Comparison of ENCODE assay signal across 17 cellular contexts in the genomic region with DNA sequence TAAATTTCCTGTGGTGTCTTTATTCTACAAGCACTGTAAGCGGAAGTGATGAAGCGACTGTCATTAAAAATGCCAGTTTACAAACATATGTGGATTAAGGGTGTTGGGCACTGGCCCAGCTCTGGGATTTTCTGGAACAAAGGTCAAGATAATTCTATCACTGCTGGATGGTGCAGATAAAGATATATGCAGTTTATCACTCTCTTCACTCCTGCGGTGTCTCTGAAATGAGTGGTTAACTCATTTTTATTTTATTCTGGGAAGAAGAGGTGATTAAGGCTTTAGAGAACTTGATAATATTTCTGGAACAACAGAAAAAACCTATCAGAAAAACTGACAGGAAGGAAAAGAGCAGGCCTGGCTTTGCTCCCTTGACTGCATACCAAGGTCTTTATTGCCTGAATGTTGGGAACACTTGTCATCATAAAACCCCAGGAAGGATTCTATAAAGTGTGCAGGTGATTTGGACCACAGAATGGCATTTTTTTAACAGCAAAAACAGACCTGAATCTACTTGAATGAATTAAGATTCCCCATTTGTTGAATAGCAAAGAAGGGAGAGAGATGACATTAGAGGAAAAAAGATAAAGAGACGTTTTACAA. TPM values are rescaled to one million over a fixed set of nuclear protein-coding genes. Genes with fewer than 3 reads are reported as not detected.
A peak's percentile ranks its signal among the peaks of the same experiment; 100 is the strongest.
DNase-seq lines count a peak whose midpoint lies in the region; ATAC-seq, FAIRE-seq and TF ChIP-seq lines count a peak whose summit lies in the region.
"Had no signal": no experiment of that assay in that cellular context is flagged by ENCODE, and none has a peak within 500 bp of the region (broad histone marks: within the 10 kb centered on the region; RNA-seq: fewer than 3 reads in every experiment).

No MANE protein-coding gene starts in this region.

- no TSS peak for BruUV-seq in K562 (replicated peaks; lab: Mats Ljungman, UMichigan)

- no peak for FAIRE-seq in K562 (lab: Jason Lieb, UNC)
- FAIRE-seq: RCC 7860 had no signal

- intact Hi-C loops in K562 (cut with micrococcal nuclease) (no loop called here), prostate gland (cut with DNase I) (no loop called here)

- no peak overlapping the region for H3K4me3 ChIP-seq in HEK293 (ENCODE audit: low read depth, low read length)
- H3K4me3 ChIP-seq in K562, result no peak overlapping the region
- H3K4me3 ChIP-seq in prostate gland, result no peak overlapping the region
- no peak overlapping the region for H3K4me3 ChIP-seq in Karpas-422 (ENCODE audit: low read length)

- H3K4me2 ChIP-seq in K562 (ENCODE audit: insufficient read depth, low read length) (no peak overlapping the region), Karpas-422 (ENCODE audit: low read depth, low read length, poor library complexity, severe bottlenecking) (no peak overlapping the region)
- H3K4me2 ChIP-seq: SK-N-SH had no signal

- no peak overlapping the region for H3K27ac ChIP-seq in HEK293 (ENCODE audit: extremely low read depth, low read depth, low read length)
- H3K27ac ChIP-seq in K562 (ENCODE audit: extremely low read depth, low read depth, low read length), result no peak overlapping the region
- no peak overlapping the region for H3K27ac ChIP-seq in prostate gland
- H3K27ac ChIP-seq in Karpas-422 (ENCODE audit: low read length), result no peak overlapping the region

- no peak overlapping the region for H2AFZ ChIP-seq in K562 (ENCODE audit: low read depth, low read length)
- no peak overlapping the region for H2AFZ ChIP-seq in Karpas-422 (ENCODE audit: low read length)

- no peaks in the 10 kb centered on the region for H3K9me1 ChIP-seq in K562 (ENCODE audit: control insufficient read depth, insufficient read depth, low read length)

- TF ChIP-seq CTCF in HEK293 (tag by site-specific recombination; IDR thresholded peaks at IDR 0.05) (no peak), K562 (IDR thresholded peaks at IDR 0.05 in 2 of 3, conservative IDR thresholded peaks at IDR 0.05 in 1 of 3; ENCODE audit: insufficient read depth in 2 of 3, low read depth in 1 of 3, low read length in 3 of 3) (no peak), prostate gland (IDR thresholded peaks at IDR 0.05) (no peak)

- CTCF ChIA-PET in HEK293 (lab: Yijun Ruan, JAX), result interaction anchor here (0.6 kb wide), 1 partner anchor 145 kb away, joined by 4 read pairs; no protein-coding TSS in a partner anchor
- CTCF ChIA-PET in K562 (lab: Yijun Ruan, JAX; ENCODE audit: low intra/inter-chr PET ratio), result no interaction called here

- H3K4me1 ChIP-seq in HEK293 (ENCODE audit: control insufficient read depth, insufficient read depth, low read length) (no peaks in the 10 kb centered on the region), K562 (replicated peaks in 1 of 2; ENCODE audit: control insufficient read depth in 2 of 2, insufficient read depth in 2 of 2, low read length in 2 of 2) (peaks cover 0 to 22% of the 10 kb centered on the region in 2 experiments; a peak in 3 of 5 replicates), prostate gland (replicated peaks) (no peaks in the 10 kb centered on the region), Karpas-422 (ENCODE audit: low read length) (no peaks in the 10 kb centered on the region; the same call in 1 of the 2 replicates)
- H3K4me1 ChIP-seq: BE2C had no signal

- H3K27me3 ChIP-seq in K562 (ENCODE audit: control insufficient read depth in 2 of 2, insufficient read depth in 2 of 2, low read length in 2 of 2) (no peaks in the 10 kb centered on the region), prostate gland (replicated peaks; ENCODE audit: insufficient read depth) (no peaks in the 10 kb centered on the region), Karpas-422 (ENCODE audit: low read length) (no peaks in the 10 kb centered on the region)
- H3K27me3 ChIP-seq: BE2C had no signal

- in situ Hi-C loops in K562 (cut with MboI), result no loop called here

- TF ChIP-seq EP300 in K562 (IDR thresholded peaks at IDR 0.05; ENCODE audit: low read length), result peak; percentile 68

- ATAC-seq in K562 (no peak), HG02884 (IDR thresholded peaks at IDR 0.05; ENCODE audit: unreplicated experiment) (no peak)

- POLR2A ChIA-PET in HEK293 (lab: Yijun Ruan, JAX), result no interaction called here
- POLR2A ChIA-PET in K562 (lab: Yijun Ruan, JAX), result interaction anchor here (0.6 to 1.7 kb wide), 2 partner anchors 14 to 355 kb away, joined by 3 to 4 read pairs; no protein-coding TSS in a partner anchor

- H3K79me2 ChIP-seq in K562 (ENCODE audit: control insufficient read depth, insufficient read depth, low read length), result no peaks in the 10 kb centered on the region
- H3K79me2 ChIP-seq in Karpas-422 (ENCODE audit: low read length), result no peaks in the 10 kb centered on the region

- TF ChIP-seq RAD21 in K562 (CRISPR knock-in tag; conservative IDR thresholded peaks at IDR 0.05 in 1 of 2, IDR thresholded peaks at IDR 0.05 in 1 of 2), result no peak

- no peaks in the 10 kb centered on the region for H3K9me2 ChIP-seq in Karpas-422 (replicated peaks; ENCODE audit: insufficient read depth, low read length)
- H3K9me2 ChIP-seq: SK-N-SH had no signal

- H3K36me3 ChIP-seq in HEK293 (ENCODE audit: control insufficient read depth in 2 of 2, insufficient read depth in 1 of 2, low read length in 2 of 2) (no peaks in the 10 kb centered on the region), K562 (ENCODE audit: control insufficient read depth, insufficient read depth, low read length) (no peaks in the 10 kb centered on the region), prostate gland (no peaks in the 10 kb centered on the region), Karpas-422 (ENCODE audit: insufficient read depth, low read length) (no peaks in the 10 kb centered on the region)
- H3K36me3 ChIP-seq: BE2C had no signal

- WGBS in K562 (ENCODE audit: insufficient coverage, low coverage, missing lambda C conversion rate), result 38% methylated on average over 4 of the region's 4 CpGs
- WGBS in prostate gland, result 51% methylated on average over 4 of the region's 4 CpGs

- H4K20me1 ChIP-seq in K562 (replicated peaks; ENCODE audit: control insufficient read depth, insufficient read depth, low read length) (no peaks in the 10 kb centered on the region), Karpas-422 (ENCODE audit: insufficient read depth, low read depth, low read length) (no peaks in the 10 kb centered on the region)

- peak; percentile 69 for DNase-seq in OCI-M1 (lab: John Stamatoyannopoulos, UW)
- peak in 1 of 4 experiments; percentile 45 for DNase-seq in K562 (ENCODE audit: extremely low read depth in 1 of 4, low spot score in 3 of 4)
- DNase-seq in prostate gland (ENCODE audit: low spot score), result peak; percentile 44
- DNase-seq in Karpas-422, result no peak
- DNase-seq in GM19240 (ENCODE audit: insufficient read length, low spot score), result no peak
- DNase-seq: BE2C; CD4-positive, alpha-beta T cell; GOT3; KBM-7; MM.1S; NCI-H1092 treated with DMSO at 0.1 percent for 48 hours; NCI-H524; Right ventricle myocardium superior; SK-N-SH had no signal

- no peaks in the 10 kb centered on the region for H3K9me3 ChIP-seq in HEK293 (ENCODE audit: control insufficient read depth, insufficient read depth, low read depth, low read length)
- H3K9me3 ChIP-seq in K562 (replicated peaks; ENCODE audit: control insufficient read depth, insufficient read depth, low read depth, low read length), result no peaks in the 10 kb centered on the region
- H3K9me3 ChIP-seq in prostate gland, result no peaks in the 10 kb centered on the region
- H3K9me3 ChIP-seq in Karpas-422 (ENCODE audit: low read length), result no peaks in the 10 kb centered on the region
- H3K9me3 ChIP-seq: BE2C, SK-N-SH had no signal

- TF ChIP-seq POLR2A in K562 (conservative IDR thresholded peaks at IDR 0.05), result no peak
- no peak for TF ChIP-seq POLR2A in prostate gland (IDR thresholded peaks at IDR 0.05)

- H3K9ac ChIP-seq in K562 (ENCODE audit: insufficient read depth in 1 of 2, low read depth in 2 of 2, low read length in 2 of 2), result no peak overlapping the region
- H3K9ac ChIP-seq in Karpas-422 (ENCODE audit: low read length), result no peak overlapping the region
- H3K9ac ChIP-seq: SK-N-SH had no signal

TF ChIP-seq in HEK293, 187 proteins besides CTCF, POLR2A, EP300 and RAD21:
- TF ChIP-seq SCRT1 (tag by site-specific recombination; IDR thresholded peaks at IDR 0.05; ENCODE audit: borderline replicate concordance), result no peak
- peak; percentile 56; the same call in 1 of the 2 replicates for TF ChIP-seq MZF1 (tag by site-specific recombination; IDR thresholded peaks at IDR 0.05; ENCODE audit: borderline replicate concordance)

TF ChIP-seq in K562, 482 proteins besides CTCF, POLR2A, EP300 and RAD21 (continues in another document):
- TF ChIP-seq MEF2A (IDR thresholded peaks at IDR 0.05; ENCODE audit: control insufficient read depth, low read depth, low read length), result no peak
- TF ChIP-seq HNRNPK (IDR thresholded peaks at IDR 0.05; ENCODE audit: low read depth, low read length, poor library complexity, severe bottlenecking), result no peak
- TF ChIP-seq, protein P1, sequence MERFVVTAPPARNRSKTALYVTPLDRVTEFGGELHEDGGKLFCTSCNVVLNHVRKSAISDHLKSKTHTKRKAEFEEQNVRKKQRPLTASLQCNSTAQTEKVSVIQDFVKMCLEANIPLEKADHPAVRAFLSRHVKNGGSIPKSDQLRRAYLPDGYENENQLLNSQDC (CRISPR knock-in tag; IDR thresholded peaks at IDR 0.05), result no peak
- no peak for TF ChIP-seq HDAC1 (IDR thresholded peaks at IDR 0.05)
- peak; percentile 66 to 67 for TF ChIP-seq KDM1A (IDR thresholded peaks at IDR 0.05)
- TF ChIP-seq RFX5 (IDR thresholded peaks at IDR 0.05; ENCODE audit: low read depth, low read length), result no peak

RNA-seq across cellular contexts. Expression of a gene that starts 32.4 kb away (rescaled TPM):
- 0.09 and 0.25 TPM in 2 replicates for total RNA-seq in K562 (2011; cell fraction: chromatin; rRNA removed; ENCODE audit: low replicate concordance)
- total RNA-seq in K562 (2011; cell fraction: nucleolus; rRNA removed), result 0.13 and 0.17 TPM in 2 replicates
- total RNA-seq in K562 (2011; cell fraction: nucleoplasm; rRNA removed), result not detected in 2 replicates
- 0.08 and 0.23 TPM in 2 replicates for total RNA-seq in K562 (2014; rRNA removed)
- 0.10 and 0.11 TPM in 2 replicates for total RNA-seq in K562 (2014; rRNA removed; fragmentation: Illumina TruSeq; extraction: Trizol)
- 0.30 and 0.51 TPM in 2 replicates for total RNA-seq in K562 (2015; rRNA removed; fragmentation: Illumina TruSeq; extraction: Trizol)
- total RNA-seq in K562 (2021), result 0.18 and 0.25 TPM in 2 replicates
- polyA plus RNA-seq in K562 (2011; rRNA removed), result 0.03 and 0.06 TPM in 2 replicates
- 0.01 TPM in 2 replicates for polyA plus RNA-seq in K562 (2011; cell fraction: cytosol; rRNA removed)
- 0.07 and 0.09 TPM in 2 replicates for polyA plus RNA-seq in K562 (2011; cell fraction: nucleus; rRNA removed)
- polyA plus RNA-seq in K562 (2012), result 0.12 and 0.40 TPM in 2 replicates
- 0.09 and 0.10 TPM in 2 replicates for polyA plus RNA-seq in K562 (2014; fragmentation: Illumina TruSeq; extraction: Trizol)
- polyA plus RNA-seq in K562 (2014; fragmentation: Nextera tagmentation; extraction: Ambion mirVana), result under 1 TPM in 1 of 2 experiments, not detected in 1; 0.06 TPM
- 0.04 and 0.08 TPM in 2 replicates for polyA plus RNA-seq in K562 (2014; rRNA removed)
- 0.04 and 0.06 TPM in 2 replicates for polyA minus RNA-seq in K562 (2011; rRNA and poly(A)+ RNA removed)
- polyA minus RNA-seq in K562 (2011; cell fraction: cytosol; rRNA and poly(A)+ RNA removed), result not detected in 2 replicates
- 0.11 and 0.13 TPM in 2 replicates for polyA minus RNA-seq in K562 (2011; cell fraction: nucleus; rRNA and poly(A)+ RNA removed)
- total RNA-seq in prostate gland, result 1 to 10 TPM in 1 of 2 donors, not detected in 1; 1.2 TPM
- total RNA-seq in Karpas-422 (2014; rRNA removed; shearing (Covaris generic); ENCODE audit: low replicate concordance), result 0.07 TPM in 1 of 2 replicates, not detected in the other
- total RNA-seq: CD4-positive, alpha-beta T cell had no signal
- polyA plus RNA-seq: SK-N-SH had no signal

Comparison
In these comparisons a context has a peak if more than half of its experiments do, and no peak if none do; other contexts are left out.
1. DNase-seq: peak in OCI-M1 (single experiment) and prostate gland (single experiment); none in Karpas-422 (single experiment) and GM19240 (single experiment).